In genomic region chr1:208183977-208184901, GRCh38 we compare ENCODE assay signal across 10 cellular contexts. TPM values are rescaled to one million over a fixed set of nuclear protein-coding genes. Genes with fewer than 3 reads are reported as not detected.
A peak's percentile ranks its signal among the peaks of the same experiment; 100 is the strongest.
DNase-seq lines count a peak whose midpoint lies in the region; ATAC-seq and TF ChIP-seq lines count a peak whose summit lies in the region.
"Had no signal": no experiment of that assay in that cellular context is flagged by ENCODE, and none has a peak within 500 bp of the region (broad histone marks: within the 10 kb centered on the region; RNA-seq: fewer than 3 reads in every experiment).

No MANE protein-coding gene starts in this region.

- no peak overlapping the region for H3K27ac ChIP-seq in Panc1 (ENCODE audit: low read length)
- H3K27ac ChIP-seq in rectal smooth muscle tissue (ENCODE audit: low read depth, low read length) = peak overlapping the region; percentile 42
- no peak overlapping the region for H3K27ac ChIP-seq in MM.1S (ENCODE audit: low read length)

- no peaks in the 10 kb centered on the region for H3K27me3 ChIP-seq in Panc1 (ENCODE audit: control insufficient read depth, insufficient read depth, low read length)
- H3K27me3 ChIP-seq in rectal smooth muscle tissue (ENCODE audit: control insufficient read depth, insufficient read depth, low read length) = no peaks in the 10 kb centered on the region
- H3K27me3 ChIP-seq in MM.1S (replicated peaks; ENCODE audit: insufficient read depth, low read length) = no peaks in the 10 kb centered on the region

- peaks cover 27% of the 10 kb centered on the region for H3F3A ChIP-seq in MM.1S (ENCODE audit: insufficient read depth, low read length)

- H3K9me3 ChIP-seq in Panc1 (ENCODE audit: control insufficient read depth, insufficient read depth, low read depth, low read length) = no peaks in the 10 kb centered on the region
- H3K9me3 ChIP-seq in MM.1S (replicated peaks; ENCODE audit: insufficient read depth, low read length) = no peaks in the 10 kb centered on the region

- H3K79me2 ChIP-seq in MM.1S (ENCODE audit: low read length) = no peaks in the 10 kb centered on the region

- H3K4me3 ChIP-seq in Panc1 (ENCODE audit: low read depth in 2 of 2, low read length in 2 of 2) (no peak overlapping the region), rectal smooth muscle tissue (ENCODE audit: low read length) (no peak overlapping the region), MM.1S (ENCODE audit: low read length) (no peak overlapping the region)

- TF ChIP-seq CTCF in Panc1 (IDR thresholded peaks at IDR 0.05) (no peak), MM.1S (IDR thresholded peaks at IDR 0.05; ENCODE audit: low read length) (no peak)

- H3K9me2 ChIP-seq in MM.1S (replicated peaks; ENCODE audit: insufficient read depth, low read length) = no peaks in the 10 kb centered on the region

- H3K4me1 ChIP-seq in Panc1 (ENCODE audit: control insufficient read depth, insufficient read depth, low read length) = no peaks in the 10 kb centered on the region
- H3K4me1 ChIP-seq in rectal smooth muscle tissue (ENCODE audit: control insufficient read depth, insufficient read depth, low read length) = peaks cover 8% of the 10 kb centered on the region
- peaks cover 37% of the 10 kb centered on the region for H3K4me1 ChIP-seq in MM.1S (ENCODE audit: low read length)

- intact Hi-C loops in Panc1 (cut with micrococcal nuclease; ENCODE audit: unreplicated experiment) = no loop called here

- H3K9ac ChIP-seq in rectal smooth muscle tissue (ENCODE audit: low read length) (no peak overlapping the region), MM.1S (ENCODE audit: low read length) (no peak overlapping the region)

- no peaks in the 10 kb centered on the region for H3K36me3 ChIP-seq in Panc1 (ENCODE audit: control insufficient read depth, insufficient read depth, low read length)
- no peaks in the 10 kb centered on the region for H3K36me3 ChIP-seq in rectal smooth muscle tissue (ENCODE audit: control insufficient read depth, insufficient read depth, low read length)
- H3K36me3 ChIP-seq in MM.1S (replicated peaks; ENCODE audit: insufficient read depth, low read length) = no peaks in the 10 kb centered on the region

- ATAC-seq in Panc1 (peak; percentile 48; the same call in 1 of the 2 replicates), HG03139 (IDR thresholded peaks at IDR 0.05; ENCODE audit: unreplicated experiment) (no peak), GM18873 (IDR thresholded peaks at IDR 0.05; ENCODE audit: low FRiP score, unreplicated experiment) (no peak)

- no peaks in the 10 kb centered on the region for H4K20me1 ChIP-seq in MM.1S (ENCODE audit: insufficient read depth, low read length)

- BruUV-seq in Panc1 (replicated peaks; lab: Mats Ljungman, UMichigan) = no TSS peak

- H2AFZ ChIP-seq in MM.1S (ENCODE audit: low read length) = no peak overlapping the region

- POLR2A ChIA-PET in Panc1 (lab: Charles Lee) = no interaction called here

- in situ Hi-C loops in Panc1 (cut with HindIII; ENCODE audit: low pct_unique_long_range_greater_than_20kb, low sequenced_read_pairs) = no loop called here

- CTCF ChIA-PET in Panc1 (lab: Charles Lee) = no interaction called here

- no peak overlapping the region for H3K4me2 ChIP-seq in MM.1S (ENCODE audit: low read depth, low read length)

- DNase-seq in H4 (ENCODE audit: low spot score) (peak; percentile 87), Panc1 (ENCODE audit: low read depth, low spot score) (no peak), fibroblast of gingiva (ENCODE audit: low read depth) (peak; percentile 93), NCI-H1930 (lab: John Stamatoyannopoulos, UW) (no peak), MM.1S (no peak)
- DNase-seq: activated B cell treated with CpG ODN at 0.5 μM for 24 hours, naive B cell had no signal

RNA-seq across cellular contexts. Expression of gene PLXNA2, which starts 59.9 kb away (rescaled TPM):
- total RNA-seq in H4 (2014; rRNA removed; shearing (Covaris generic)) = 0.80 and 0.89 TPM in 2 replicates
- 0.98 TPM for total RNA-seq in Panc1 (2021; ENCODE audit: unreplicated experiment)
- polyA plus RNA-seq in Panc1 (2012; ENCODE audit: insufficient read length) = 0.51 TPM

Comparison
In these comparisons a context has a peak if more than half of its experiments do, and no peak if none do; other contexts are left out.
1. DNase-seq: peak in H4 (single experiment) and fibroblast of gingiva (single experiment); none in Panc1 (single experiment), NCI-H1930 (0 of 2) and MM.1S (single experiment).